Comparison of ENCODE assay signal across 8 cellular contexts in genomic region chr2:32011566-32011960, GRCh38. TPM values are rescaled to one million over a fixed set of nuclear protein-coding genes. Genes with fewer than 3 reads are reported as not detected.
A peak's percentile ranks its signal among the peaks of the same experiment; 100 is the strongest.
DNase-seq lines count a peak whose midpoint lies in the region; ATAC-seq and TF ChIP-seq lines count a peak whose summit lies in the region.

No MANE protein-coding gene starts in this region.

- CTCF ChIA-PET in activated naive CD4-positive, alpha-beta T cell treated with anti-CD3 and anti-CD28 coated beads, Interleukin-2, amount 10 ng/mL, durations not matched to agents 7 days and 5 days (lab: Charles Lee) = interaction anchor here (0.5 kb wide), 1 partner anchor 763 kb away, joined by 3 read pairs; no protein-coding TSS in a partner anchor

- peak overlapping the region; percentile 85 for H3K4me3 Mint-ChIP-seq in activated naive CD4-positive, alpha-beta T cell treated with anti-CD3 and anti-CD28 coated beads, Interleukin-2, amount 10 ng/mL, durations not matched to agents 7 days and 5 days
- H3K4me3 Mint-ChIP-seq in activated T-helper 1 cell treated with anti-CD3 and anti-CD28 coated beads, Interleukin-12 subunit alpha, Interleukin-12 subunit beta, Interleukin-2, Interleukin-4 antibody, amounts not matched to agents 30 ng/mL and 10 ng/mL and 1 ng/mL, durations not matched to agents 14 hours and 24 hours and 36 hours = peak overlapping the region; percentile 92

- H3K4me1 Mint-ChIP-seq in activated naive CD4-positive, alpha-beta T cell treated with anti-CD3 and anti-CD28 coated beads, Interleukin-2, amount 10 ng/mL, durations not matched to agents 7 days and 5 days = peaks cover 38% of the 10 kb centered on the region
- peaks cover 37% of the 10 kb centered on the region for H3K4me1 Mint-ChIP-seq in activated T-helper 1 cell treated with anti-CD3 and anti-CD28 coated beads, Interleukin-12 subunit alpha, Interleukin-12 subunit beta, Interleukin-2, Interleukin-4 antibody, amounts not matched to agents 30 ng/mL and 10 ng/mL and 1 ng/mL, durations not matched to agents 14 hours and 24 hours and 36 hours (ENCODE audit: low read depth)

- H3K4me3 ChIP-seq in tibial nerve = peak overlapping the region in 3 of 4 donors; percentile 59 to 88 (median 72)

- ATAC-seq in GM21526 (IDR thresholded peaks at IDR 0.05; ENCODE audit: low FRiP score, unreplicated experiment) (no peak), HG03354 (IDR thresholded peaks at IDR 0.05; ENCODE audit: poor library complexity, severe bottlenecking, unreplicated experiment) (no peak)

- H3K9me3 Mint-ChIP-seq in activated naive CD4-positive, alpha-beta T cell treated with anti-CD3 and anti-CD28 coated beads, Interleukin-2, amount 10 ng/mL, durations not matched to agents 7 days and 5 days = no peaks in the 10 kb centered on the region
- H3K9me3 Mint-ChIP-seq in activated T-helper 1 cell treated with anti-CD3 and anti-CD28 coated beads, Interleukin-12 subunit alpha, Interleukin-12 subunit beta, Interleukin-2, Interleukin-4 antibody, amounts not matched to agents 30 ng/mL and 10 ng/mL and 1 ng/mL, durations not matched to agents 14 hours and 24 hours and 36 hours = no peaks in the 10 kb centered on the region

- WGBS in tibial nerve, 2 donors = 90 to 97% methylated on average over 4 of the region's 4 CpGs

- H3K4me1 ChIP-seq in tibial nerve = peaks cover 0 to 38% (median 16%) of the 10 kb centered on the region in 4 donors

- peaks cover 9% of the 10 kb centered on the region for H3K36me3 Mint-ChIP-seq in activated naive CD4-positive, alpha-beta T cell treated with anti-CD3 and anti-CD28 coated beads, Interleukin-2, amount 10 ng/mL, durations not matched to agents 7 days and 5 days
- peaks cover 20% of the 10 kb centered on the region for H3K36me3 Mint-ChIP-seq in activated T-helper 1 cell treated with anti-CD3 and anti-CD28 coated beads, Interleukin-12 subunit alpha, Interleukin-12 subunit beta, Interleukin-2, Interleukin-4 antibody, amounts not matched to agents 30 ng/mL and 10 ng/mL and 1 ng/mL, durations not matched to agents 14 hours and 24 hours and 36 hours (ENCODE audit: low read depth)

- no peak for TF ChIP-seq POLR2A in tibial nerve (IDR thresholded peaks at IDR 0.05)

- intact Hi-C loops in activated T-helper 1 cell treated with anti-CD3 and anti-CD28 coated beads, Interleukin-12 subunit alpha, Interleukin-12 subunit beta, Interleukin-2, Interleukin-4 antibody, amounts not matched to agents 30 ng/mL and 10 ng/mL and 1 ng/mL, durations not matched to agents 14 hours and 24 hours and 36 hours (cut with micrococcal nuclease) = loop anchor here (1.0 to 10.0 kb wide), 7 partner anchors 28 to 617 kb away; partner anchors contain the start of genes BIRC6, DPY30, SLC30A6 and SPAST

- H3K27me3 ChIP-seq in layer of hippocampus (ENCODE audit: control insufficient read depth, insufficient read depth, low read length) = no peaks in the 10 kb centered on the region
- no peaks in the 10 kb centered on the region for H3K27me3 ChIP-seq in tibial nerve

- TF ChIP-seq EP300 in tibial nerve (IDR thresholded peaks at IDR 0.05) = no peak

- H3K27ac ChIP-seq in layer of hippocampus (ENCODE audit: low read depth, low read length) (peak overlapping the region; percentile 94), tibial nerve (peak overlapping the region; percentile 84 to 96 (median 94))

- no peaks in the 10 kb centered on the region for H3K27me3 Mint-ChIP-seq in activated naive CD4-positive, alpha-beta T cell treated with anti-CD3 and anti-CD28 coated beads, Interleukin-2, amount 10 ng/mL, durations not matched to agents 7 days and 5 days
- H3K27me3 Mint-ChIP-seq in activated T-helper 1 cell treated with anti-CD3 and anti-CD28 coated beads, Interleukin-12 subunit alpha, Interleukin-12 subunit beta, Interleukin-2, Interleukin-4 antibody, amounts not matched to agents 30 ng/mL and 10 ng/mL and 1 ng/mL, durations not matched to agents 14 hours and 24 hours and 36 hours (ENCODE audit: insufficient read depth) = no peaks in the 10 kb centered on the region

- DNase-seq in activated naive CD4-positive, alpha-beta T cell treated with anti-CD3 and anti-CD28 coated beads, Interleukin-2, amount 10 ng/mL, durations not matched to agents 7 days and 5 days = no peak
- DNase-seq in activated naive CD4-positive, alpha-beta T cell treated with anti-CD3 and anti-CD28 coated beads, Interleukin-2, amount 50 U/mL, for 16 hours = no peak
- no peak for DNase-seq in activated T-helper 1 cell treated with anti-CD3 and anti-CD28 coated beads, Interleukin-12 subunit alpha, Interleukin-12 subunit beta, Interleukin-2, Interleukin-4 antibody, amounts not matched to agents 30 ng/mL and 10 ng/mL and 1 ng/mL, durations not matched to agents 14 hours and 24 hours and 36 hours (ENCODE audit: low spot score)
- DNase-seq in tibial nerve (ENCODE audit: low spot score in 2 of 2) = no peak
- DNase-seq in NCI-H1930 (lab: John Stamatoyannopoulos, UW) = no peak

- TF ChIP-seq CTCF in tibial nerve (IDR thresholded peaks at IDR 0.05) = no peak

- H3K9me3 ChIP-seq in tibial nerve = no peaks in the 10 kb centered on the region

- peaks cover 0 to 20% (median 0%) of the 10 kb centered on the region in 3 donors for H3K36me3 ChIP-seq in tibial nerve

- peak overlapping the region; percentile 96 for H3K27ac Mint-ChIP-seq in activated naive CD4-positive, alpha-beta T cell treated with anti-CD3 and anti-CD28 coated beads, Interleukin-2, amount 10 ng/mL, durations not matched to agents 7 days and 5 days
- peak overlapping the region; percentile 97 for H3K27ac Mint-ChIP-seq in activated T-helper 1 cell treated with anti-CD3 and anti-CD28 coated beads, Interleukin-12 subunit alpha, Interleukin-12 subunit beta, Interleukin-2, Interleukin-4 antibody, amounts not matched to agents 30 ng/mL and 10 ng/mL and 1 ng/mL, durations not matched to agents 14 hours and 24 hours and 36 hours

RNA-seq across cellular contexts. Expression of gene MEMO1, which starts 0.8 kb away (rescaled TPM):
- total RNA-seq in activated T-helper 1 cell treated with anti-CD3 and anti-CD28 coated beads, Interleukin-12 subunit alpha, Interleukin-12 subunit beta, Interleukin-2, Interleukin-4 antibody, amounts not matched to agents 30 ng/mL and 10 ng/mL and 1 ng/mL, durations not matched to agents 14 hours and 24 hours and 36 hours = 66.6 and 71.3 TPM in 2 replicates
- total RNA-seq in tibial nerve = 10 to 100 TPM; 12.2 to 42.9 (median 17.5) TPM

RNA-seq across cellular contexts. Expression of gene DPY30, which starts 28.0 kb away (rescaled TPM):
- 64.6 and 72.5 TPM in 2 replicates for total RNA-seq in activated T-helper 1 cell treated with anti-CD3 and anti-CD28 coated beads, Interleukin-12 subunit alpha, Interleukin-12 subunit beta, Interleukin-2, Interleukin-4 antibody, amounts not matched to agents 30 ng/mL and 10 ng/mL and 1 ng/mL, durations not matched to agents 14 hours and 24 hours and 36 hours
- total RNA-seq in tibial nerve = 10 to 100 TPM; 31.6 to 59.2 (median 50.6) TPM

RNA-seq across cellular contexts. Expression of gene SPAST, which starts 51.8 kb away (rescaled TPM):
- 18.9 and 21.0 TPM in 2 replicates for total RNA-seq in activated T-helper 1 cell treated with anti-CD3 and anti-CD28 coated beads, Interleukin-12 subunit alpha, Interleukin-12 subunit beta, Interleukin-2, Interleukin-4 antibody, amounts not matched to agents 30 ng/mL and 10 ng/mL and 1 ng/mL, durations not matched to agents 14 hours and 24 hours and 36 hours
- 10 to 100 TPM; 18.6 to 32.3 (median 25.2) TPM for total RNA-seq in tibial nerve
